In genomic region chr11:75069473-75069872, GRCh38 we compare ENCODE assay signal across 23 cellular contexts. TPM values are rescaled to one million over a fixed set of nuclear protein-coding genes. Genes with fewer than 3 reads are reported as not detected.
"Had no signal": no experiment of that assay in that cellular context is flagged by ENCODE, and none has a peak within 500 bp of the region (broad histone marks: within the 10 kb centered on the region; RNA-seq: fewer than 3 reads in every experiment).

No MANE protein-coding gene starts in this region.

- H3K9me3 Mint-ChIP-seq: stimulated activated naive CD8-positive, alpha-beta T cell treated with anti-CD3 and anti-CD28 coated beads, Interleukin-15, Interleukin-2, amounts not matched to agents 100 ng/mL and 50 ng/mL, for 24 hours had no signal

- H3K9me3 ChIP-seq: gastrocnemius medialis, neutrophil, psoas muscle, right lobe of liver, tibial artery, upper lobe of left lung, uterus had no signal

- H3K4me3 Mint-ChIP-seq: naive thymus-derived CD8-positive, alpha-beta T cell; stimulated activated memory B cell treated with anti-CD40 and anti-IgM and Interleukin-4, amounts not matched to agents 10 μg/mL and 1 μg/mL and 100 μg/mL, for 72 hours; stimulated activated naive CD8-positive, alpha-beta T cell treated with anti-CD3 and anti-CD28 coated beads, Interleukin-15, Interleukin-2, amounts not matched to agents 100 ng/mL and 50 ng/mL, for 24 hours had no signal

- H3K36me3 Mint-ChIP-seq: stimulated activated memory B cell treated with anti-CD40 and anti-IgM and Interleukin-4, amounts not matched to agents 10 μg/mL and 1 μg/mL and 100 μg/mL, for 72 hours had no signal

- H3K27me3 ChIP-seq: right lobe of liver, upper lobe of left lung, uterus had no signal

- H3K4me1 Mint-ChIP-seq: naive thymus-derived CD8-positive, alpha-beta T cell; stimulated activated memory B cell treated with anti-CD40 and anti-IgM and Interleukin-4, amounts not matched to agents 10 μg/mL and 1 μg/mL and 100 μg/mL, for 72 hours had no signal

- H3K27ac Mint-ChIP-seq: naive thymus-derived CD8-positive, alpha-beta T cell; stimulated activated memory B cell treated with anti-CD40 and anti-IgM and Interleukin-4, amounts not matched to agents 10 μg/mL and 1 μg/mL and 100 μg/mL, for 72 hours; stimulated activated naive CD8-positive, alpha-beta T cell treated with anti-CD3 and anti-CD28 coated beads, Interleukin-15, Interleukin-2, amounts not matched to agents 100 ng/mL and 50 ng/mL, for 24 hours had no signal

- DNase-seq: dorsolateral prefrontal cortex; effector CD8-positive, alpha-beta T cell; gastrocnemius medialis; heart right ventricle; hypothalamus; kidney glomerular epithelial cell; naive thymus-derived CD8-positive, alpha-beta T cell; psoas muscle; retina; right lobe of liver; stimulated activated CD4-positive, alpha-beta T cell treated with anti-CD3 and anti-CD28 coated beads, Interleukin-4, amount 100 ng/mL, for 1 hour; tibial artery; upper lobe of left lung; uterus had no signal

- H3K27ac ChIP-seq: dorsolateral prefrontal cortex, gastrocnemius medialis, heart right ventricle, neutrophil, psoas muscle, right lobe of liver, tibial artery, upper lobe of left lung, uterus had no signal

- H3K4me3 ChIP-seq: dorsolateral prefrontal cortex, gastrocnemius medialis, heart right ventricle, psoas muscle, right lobe of liver, tibial artery, upper lobe of left lung, uterus had no signal

- H3K36me3 ChIP-seq: gastrocnemius medialis, heart right ventricle, neutrophil, right lobe of liver, tibial artery, upper lobe of left lung, uterus had no signal

- H3K4me1 ChIP-seq: gastrocnemius medialis, heart right ventricle, psoas muscle, right lobe of liver, tibial artery, upper lobe of left lung, uterus had no signal

- ATAC-seq: gastrocnemius medialis; heart right ventricle; naive thymus-derived CD8-positive, alpha-beta T cell; psoas muscle; right lobe of liver; stimulated activated memory B cell treated with anti-CD40 and anti-IgM and Interleukin-4, amounts not matched to agents 10 μg/mL and 1 μg/mL and 100 μg/mL, for 72 hours had no signal

RNA-seq across cellular contexts. Expression of gene OR2AT4, which starts 27.2 kb away (rescaled TPM):
- total RNA-seq: gastrocnemius medialis; heart right ventricle; liver; lung microvascular endothelial cell; mesenteric fat pad; mononuclear cell; naive thymus-derived CD8-positive, alpha-beta T cell; osteoblast; psoas muscle; right lobe of liver; temporal lobe; upper lobe of left lung; uterus had no signal
